Comparison of ENCODE assay signal across 24 cellular contexts in genomic region chr1:34639701-34640100, GRCh38.
"Had no signal": no experiment of that assay in that cellular context is flagged by ENCODE, and none has a peak within 500 bp of the region (broad histone marks: within the 10 kb centered on the region; RNA-seq: fewer than 3 reads in every experiment).

No MANE protein-coding gene starts in this region.

- H3K4me1 ChIP-seq: Peyer's patch, SJCRH30 had no signal

- H3K9me3 ChIP-seq: Peyer's patch, SJCRH30 had no signal

- H3K36me3 ChIP-seq: brain microvascular endothelial cell, cardiac muscle cell, Peyer's patch, SJCRH30, WERI-Rb-1 had no signal

- ATAC-seq: activated CD4-positive, alpha-beta T cell treated with anti-CD3 and anti-CD28 coated beads for 36 hours; activated CD8-positive, alpha-beta T cell treated with anti-CD3 and anti-CD28 coated beads for 36 hours; activated T-cell treated with anti-CD3 and anti-CD28 coated beads, Interleukin-2, amount 50 U/mL, for 72 hours; K562 had no signal

- H3K27ac ChIP-seq: brain microvascular endothelial cell, cardiac muscle cell, Peyer's patch, RWPE1, SJCRH30, WERI-Rb-1 had no signal

- DNase-seq: activated CD4-positive, alpha-beta T cell treated with anti-CD3 and anti-CD28 coated beads for 36 hours; activated CD4-positive, alpha-beta T cell treated with anti-CD3 and anti-CD28 coated beads, Interleukin-2, amount 50 U/mL, for 1 hour; activated CD8-positive, alpha-beta memory T cell treated with anti-CD3 and anti-CD28 coated beads, Interleukin-2, amount 50 U/mL, for 4 hours; activated CD8-positive, alpha-beta T cell treated with anti-CD3 and anti-CD28 coated beads for 36 hours; activated gamma-delta T cell treated with Interleukin-2 at 50 U/mL for 16 hours; activated naive CD4-positive, alpha-beta T cell treated with anti-CD3 and anti-CD28 coated beads, Interleukin-2, amount 10 ng/mL, durations not matched to agents 7 days and 5 days; activated naive CD8-positive, alpha-beta T cell treated with anti-CD3 and anti-CD28 coated beads for 36 hours; activated T-cell treated with anti-CD3 and anti-CD28 coated beads, Interleukin-2, amount 50 U/mL, for 72 hours; brain microvascular endothelial cell; Karpas-422; NCI-H1105 treated with DMSO at 0.1 percent for 48 hours; NCI-H146; NCI-H187 treated with DMSO at 0.1 percent for 48 hours; NCI-H2081 treated with DMSO at 0.1 percent for 48 hours; NCI-H446; NCI-H524; Peyer's patch; Right ventricle myocardium superior; SJCRH30; T1000; WERI-Rb-1 had no signal

- H3K4me3 ChIP-seq: cardiac muscle cell, K562, Peyer's patch, SJCRH30 had no signal

- H3K27me3 ChIP-seq: brain microvascular endothelial cell, cardiac muscle cell, Peyer's patch, SJCRH30 had no signal
